ENCODE assay signal across 9 cellular contexts in genomic region chr17:48542114-48542955, GRCh38. TPM values are rescaled to one million over a fixed set of nuclear protein-coding genes. Genes with fewer than 3 reads are reported as not detected.
DNase-seq lines count a peak whose midpoint lies in the region; ATAC-seq and TF ChIP-seq lines count a peak whose summit lies in the region.
"Had no signal": no experiment of that assay in that cellular context is flagged by ENCODE, and none has a peak within 500 bp of the region (broad histone marks: within the 10 kb centered on the region; RNA-seq: fewer than 3 reads in every experiment).

No MANE protein-coding gene starts in this region.

- H2AFZ ChIP-seq in PC-3 (ENCODE audit: low read length): peak overlapping the region; percentile 81

- no peaks in the 10 kb centered on the region for H3K36me3 ChIP-seq in CD4-positive, alpha-beta memory T cell (ENCODE audit: insufficient read depth, low read length)
- H3K36me3 ChIP-seq in PC-3 (ENCODE audit: low read depth, low read length) (no peaks in the 10 kb centered on the region), aorta (ENCODE audit: control insufficient read depth in 1 of 2, insufficient read depth in 2 of 2, low read length in 1 of 2) (no peaks in the 10 kb centered on the region)

- no peaks in the 10 kb centered on the region for H3K79me2 ChIP-seq in PC-3 (ENCODE audit: low read length)

- H3K9me3 ChIP-seq in CD4-positive, alpha-beta memory T cell (ENCODE audit: control insufficient read depth in 1 of 2, low read length in 2 of 2): no peaks in the 10 kb centered on the region
- H3K9me3 ChIP-seq in PC-3 (ENCODE audit: low read length) (no peaks in the 10 kb centered on the region), aorta (ENCODE audit: control insufficient read depth, low read length) (no peaks in the 10 kb centered on the region)

- H3K36me3 Mint-ChIP-seq in CD4-positive, alpha-beta memory T cell: peaks cover 0 to 20% of the 10 kb centered on the region in 2 donors
- H3K36me3 Mint-ChIP-seq in chondrocyte (ENCODE audit: low read depth): peaks cover 4% of the 10 kb centered on the region
- peaks cover 16% of the 10 kb centered on the region for H3K36me3 Mint-ChIP-seq in mesothelial cell of epicardium

- WGBS in aorta, 2 donors: 3 to 18% methylated on average over 30 of the region's 30 CpGs

- peaks cover 12 to 66% (median 35%) of the 10 kb centered on the region in 4 donors for H3K4me1 Mint-ChIP-seq in CD4-positive, alpha-beta memory T cell
- peaks cover 8% of the 10 kb centered on the region for H3K4me1 Mint-ChIP-seq in chondrocyte (ENCODE audit: low read depth)
- H3K4me1 Mint-ChIP-seq in mesothelial cell of epicardium: peaks cover 64% of the 10 kb centered on the region

- TF ChIP-seq CTCF in PC-3 (conservative IDR thresholded peaks at IDR 0.05; ENCODE audit: low read depth, low read length) (no peak), chondrocyte (IDR thresholded peaks at IDR 0.05) (no peak), mesothelial cell of epicardium (IDR thresholded peaks at IDR 0.05; ENCODE audit: unreplicated experiment) (no peak)

- H3K4me3 ChIP-seq in CD4-positive, alpha-beta memory T cell (ENCODE audit: low read length in 2 of 2): peak overlapping the region; percentile 61 to 74
- H3K4me3 ChIP-seq in PC-3 (ENCODE audit: low read length) (peak overlapping the region; percentile 63), aorta (ENCODE audit: low read length in 2 of 2) (peak overlapping the region; percentile 71 to 94)

- peak overlapping the region; percentile 87 to 99 (median 98) for H3K27ac Mint-ChIP-seq in CD4-positive, alpha-beta memory T cell
- H3K27ac Mint-ChIP-seq in chondrocyte (ENCODE audit: unreplicated experiment) (peak overlapping the region; percentile 85), mesothelial cell of epicardium (peak overlapping the region; percentile 99)

- peak overlapping the region; percentile 76 for H3K4me2 ChIP-seq in PC-3 (ENCODE audit: low read length)

- H3K27ac ChIP-seq in CD4-positive, alpha-beta memory T cell (ENCODE audit: low read depth, low read length): peak overlapping the region; percentile 86
- H3K27ac ChIP-seq in PC-3 (ENCODE audit: low read length) (no peak overlapping the region), aorta (ENCODE audit: low read depth in 1 of 2, low read length in 2 of 2) (peak overlapping the region; percentile 82 to 85)

- no peak for ATAC-seq in PC-3
- ATAC-seq in aorta (ENCODE audit: low FRiP score): no peak

- POLR2A ChIA-PET in CD4-positive, alpha-beta memory T cell (lab: Charles Lee; ENCODE audit: partially characterized antibody): interaction anchor here (1.0 to 3.0 kb wide), 19 partner anchors 9 to 650 kb away, joined by 3 to 16 read pairs (median 5); no protein-coding TSS in a partner anchor
- POLR2A ChIA-PET in PC-3 (lab: Charles Lee; ENCODE audit: unreplicated experiment): no interaction called here

- no peaks in the 10 kb centered on the region for H3F3A ChIP-seq in PC-3 (ENCODE audit: low read length, unreplicated experiment)

- DNase-seq in CD4-positive, alpha-beta memory T cell: peak in 2 of 5 donors; percentile 25 to 40
- DNase-seq in PC-3 (no peak), chondrocyte (ENCODE audit: low spot score) (no peak), mesothelial cell of epicardium (ENCODE audit: low spot score in 2 of 2, unreplicated experiment in 2 of 2) (no peak), aorta (peak in 1 of 2 donors; percentile 80), SIG-M5 treated with dmso at 0.1 percent for 504 hours (lab: John Stamatoyannopoulos, UW; ENCODE audit: unreplicated experiment) (no peak), LoVo (ENCODE audit: low spot score) (no peak), middle frontal gyrus (ENCODE audit: extremely low spot score, low spot score) (no peak)

- no peaks in the 10 kb centered on the region for H3K9me3 Mint-ChIP-seq in CD4-positive, alpha-beta memory T cell
- H3K9me3 Mint-ChIP-seq in chondrocyte (ENCODE audit: low read depth): no peaks in the 10 kb centered on the region
- H3K9me3 Mint-ChIP-seq in mesothelial cell of epicardium: no peaks in the 10 kb centered on the region

- peaks cover 6 to 7% of the 10 kb centered on the region in 2 donors for H3K27me3 Mint-ChIP-seq in CD4-positive, alpha-beta memory T cell
- H3K27me3 Mint-ChIP-seq in chondrocyte (ENCODE audit: low read depth) (peaks cover 72% of the 10 kb centered on the region), mesothelial cell of epicardium (ENCODE audit: low read depth) (no peaks in the 10 kb centered on the region)

- H4K20me1 ChIP-seq in PC-3 (ENCODE audit: low read length): no peaks in the 10 kb centered on the region

- CTCF ChIA-PET in CD4-positive, alpha-beta memory T cell (lab: Charles Lee; ENCODE audit: partially characterized antibody): interaction anchor here (0.9 to 1.6 kb wide), 3 partner anchors 31 to 50 kb away, joined by 3 to 4 read pairs (median 4); no protein-coding TSS in a partner anchor
- CTCF ChIA-PET in PC-3 (lab: Charles Lee): interaction anchor here (0.6 kb wide), 1 partner anchor 36 kb away, joined by 3 read pairs; no protein-coding TSS in a partner anchor

- H3K9me2 ChIP-seq in PC-3 (replicated peaks; ENCODE audit: low read length): no peaks in the 10 kb centered on the region

- no peaks in the 10 kb centered on the region for H3K27me3 ChIP-seq in CD4-positive, alpha-beta memory T cell (ENCODE audit: insufficient read depth, low read length)
- H3K27me3 ChIP-seq in PC-3 (ENCODE audit: low read length) (no peaks in the 10 kb centered on the region), aorta (ENCODE audit: control insufficient read depth in 1 of 2, insufficient read depth in 2 of 2, low read length in 1 of 2) (no peaks in the 10 kb centered on the region)

- H3K4me1 ChIP-seq in CD4-positive, alpha-beta memory T cell (ENCODE audit: insufficient read depth, low read length): peaks cover 21% of the 10 kb centered on the region
- 0 out of 2 replicates have a peak, but pooled peaks cover under 1% of the 10 kb centered on the region for H3K4me1 ChIP-seq in PC-3 (ENCODE audit: insufficient read depth, low read length)
- peaks cover 0 to 4% of the 10 kb centered on the region in 2 donors for H3K4me1 ChIP-seq in aorta (ENCODE audit: control insufficient read depth in 1 of 2, insufficient read depth in 2 of 2, low read length in 2 of 2)

- peak overlapping the region; percentile 29 for H3K9ac ChIP-seq in PC-3 (ENCODE audit: low read length)

- intact Hi-C loops in CD4-positive, alpha-beta memory T cell (cut with micrococcal nuclease): loop anchor here (5.0 kb wide), 2 partner anchors 35 to 50 kb away; no protein-coding TSS in a partner anchor
- intact Hi-C loops in PC-3 (cut with micrococcal nuclease): no loop called here
- intact Hi-C loops in aorta (cut with DNase I): loop anchor here in 1 of 2 donors (5.0 kb wide), 2 partner anchors 35 to 50 kb away; no protein-coding TSS in a partner anchor

- BruUV-seq in PC-3 (replicated peaks; lab: Mats Ljungman, UMichigan): no TSS peak

- peak overlapping the region; percentile 94 to 100 (median 99) for H3K4me3 Mint-ChIP-seq in CD4-positive, alpha-beta memory T cell
- H3K4me3 Mint-ChIP-seq in chondrocyte (ENCODE audit: unreplicated experiment) (peak overlapping the region; percentile 62), mesothelial cell of epicardium (peak overlapping the region; percentile 89)

RNA-seq across cellular contexts. Expression of gene HOXB2, which starts 2.6 kb away (rescaled TPM):
- 10 to 100 TPM; 34.4 to 39.2 TPM for total RNA-seq in CD4-positive, alpha-beta memory T cell
- 10 to 100 TPM; 12.7 to 36.5 TPM for polyA plus RNA-seq in CD4-positive, alpha-beta memory T cell
- total RNA-seq in PC-3 (2014; rRNA removed) (1.1 TPM in 1 of 2 replicates, not detected in the other), chondrocyte (0.72 TPM in 2 of 3 replicates, not detected in the other), mesothelial cell of epicardium (46.6 to 47.2 TPM (median 46.7 TPM) in 3 replicates), aorta (10 to 100 TPM; 25.4 to 36.9 TPM)
- polyA plus RNA-seq in aorta: 10 to 100 TPM in 1 of 2 donors, 1 to 10 TPM in 1; 7.6 to 61.0 TPM

RNA-seq across cellular contexts. Expression of gene HOXB1, which starts 11.5 kb away (rescaled TPM):
- total RNA-seq in CD4-positive, alpha-beta memory T cell: not detected
- polyA plus RNA-seq in CD4-positive, alpha-beta memory T cell: not detected
- not detected in 2 replicates for total RNA-seq in PC-3 (2014; rRNA removed)
- not detected in 3 replicates for total RNA-seq in chondrocyte
- total RNA-seq in mesothelial cell of epicardium: 0.24 to 0.43 TPM (median 0.25 TPM) in 3 replicates
- not detected for total RNA-seq in aorta
- under 1 TPM in 1 of 2 donors, not detected in 1; 0.63 TPM for polyA plus RNA-seq in aorta
- total RNA-seq: dermis microvascular lymphatic vessel endothelial cell had no signal

RNA-seq across cellular contexts. Expression of gene HOXB4, which starts 35.8 kb away (rescaled TPM):
- total RNA-seq in CD4-positive, alpha-beta memory T cell: 1 to 10 TPM; 3.1 to 4.5 TPM
- under 1 TPM; 0.11 to 0.13 TPM for polyA plus RNA-seq in CD4-positive, alpha-beta memory T cell
- total RNA-seq in PC-3 (2014; rRNA removed) (0.22 and 0.58 TPM in 2 replicates), chondrocyte (not detected in 3 replicates), mesothelial cell of epicardium (34.2 to 39.2 TPM (median 34.4 TPM) in 3 replicates), aorta (10 to 100 TPM in 1 of 2 donors, 1 to 10 TPM in 1; 6.6 to 17.9 TPM)
- 10 to 100 TPM in 1 of 2 donors, 1 to 10 TPM in 1; 1.4 to 11.5 TPM for polyA plus RNA-seq in aorta

RNA-seq across cellular contexts. Expression of gene HOXB3, which starts 47.7 kb away (rescaled TPM):
- 10 to 100 TPM; 11.2 to 14.5 TPM for total RNA-seq in CD4-positive, alpha-beta memory T cell
- polyA plus RNA-seq in CD4-positive, alpha-beta memory T cell: under 1 TPM in 1 of 2 donors, not detected in 1; 0.10 TPM
- 6.0 and 8.8 TPM in 2 replicates for total RNA-seq in PC-3 (2014; rRNA removed)
- total RNA-seq in chondrocyte: 0.18 to 0.57 TPM in 2 of 3 replicates, not detected in the other
- 282 to 303 TPM (median 282 TPM) in 3 replicates for total RNA-seq in mesothelial cell of epicardium
- total RNA-seq in aorta: 10 to 100 TPM; 20.0 to 62.9 TPM
- 10 to 100 TPM in 1 of 2 donors, 1 to 10 TPM in 1; 2.4 to 30.5 TPM for polyA plus RNA-seq in aorta

RNA-seq across cellular contexts. Expression of gene HOXB5, which starts 51.2 kb away (rescaled TPM):
- total RNA-seq in CD4-positive, alpha-beta memory T cell: not detected
- polyA plus RNA-seq in CD4-positive, alpha-beta memory T cell: not detected
- total RNA-seq in PC-3 (2014; rRNA removed) (0.40 and 0.95 TPM in 2 replicates), chondrocyte (not detected in 3 replicates), mesothelial cell of epicardium (28.6 to 32.4 TPM (median 31.1 TPM) in 3 replicates), aorta (1 to 10 TPM; 1.4 to 5.9 TPM)
- 1 to 10 TPM in 1 of 2 donors, not detected in 1; 3.6 TPM for polyA plus RNA-seq in aorta

Comparison
In these comparisons a context has a peak if more than half of its experiments do, and no peak if none do; other contexts are left out.
1. RNA of gene HOXB2, which starts 2.6 kb away (total RNA-seq): 46.6 to 47.2 TPM in mesothelial cell of epicardium, 34.4 to 39.2 TPM in CD4-positive, alpha-beta memory T cell and 25.4 to 36.9 TPM in aorta; 1.1 TPM in PC-3 and 0.72 TPM in chondrocyte; every median in the first group is over 10 times any median in the second.
2. Peak in every context shown above with its lines, with median percentiles within 50 percentile points of each other: H3K4me3 ChIP-seq, H3K27ac Mint-ChIP-seq and H3K4me3 Mint-ChIP-seq.